In genomic region chr16:29012913-29013641, GRCh38 we compare ENCODE assay signal across 15 cellular contexts. TPM values are rescaled to one million over a fixed set of nuclear protein-coding genes. Genes with fewer than 3 reads are reported as not detected.
DNase-seq lines count a peak whose midpoint lies in the region; ATAC-seq, FAIRE-seq and TF ChIP-seq lines count a peak whose summit lies in the region.
"Had no signal": no experiment of that assay in that cellular context is flagged by ENCODE, and none has a peak within 500 bp of the region (broad histone marks: within the 10 kb centered on the region; RNA-seq: fewer than 3 reads in every experiment).

No MANE protein-coding gene starts in this region.

- H2AFZ ChIP-seq in H1 (ENCODE audit: low read length) (peak overlapping the region; percentile 70; the same call in 1 of the 2 replicates), neuronal stem cell (ENCODE audit: low read length) (no peak overlapping the region)

- H2BK20ac ChIP-seq in H1 (ENCODE audit: low read length), result no peak overlapping the region

- H3K79me2 ChIP-seq in H1 (ENCODE audit: control insufficient read depth in 1 of 2, insufficient read depth in 2 of 2, low read length in 2 of 2), result no peaks in the 10 kb centered on the region

- H3K9me3 Mint-ChIP-seq in CD8-positive, alpha-beta T cell, result no peaks in the 10 kb centered on the region
- H3K9me3 Mint-ChIP-seq in activated CD4-positive, alpha-beta memory T cell treated with anti-CD3 and anti-CD28 coated beads, Interleukin-2, amount 10 ng/mL, durations not matched to agents 7 days and 5 days, result no peaks in the 10 kb centered on the region

- H2BK15ac ChIP-seq in H1 (ENCODE audit: low read length) (no peak overlapping the region), neuronal stem cell (ENCODE audit: low read length) (no peak overlapping the region)

- H3K4ac ChIP-seq in H1 (replicated peaks; ENCODE audit: insufficient read length, low read depth, low read length) (no peak overlapping the region), neuronal stem cell (ENCODE audit: low read length) (no peak overlapping the region)

- H3K56ac ChIP-seq in H1 (replicated peaks; ENCODE audit: insufficient read length, low read depth, low read length), result no peak overlapping the region

- no peaks in the 10 kb centered on the region for H4K20me1 ChIP-seq in BLaER1 treated with 17β-estradiol and CSF1 and Interleukin-3, amounts not matched to agents 10 nM and 100 nM
- no peaks in the 10 kb centered on the region for H4K20me1 ChIP-seq in H1 (replicated peaks in 1 of 2; ENCODE audit: control insufficient read depth in 1 of 2, insufficient read depth in 2 of 2, low read length in 2 of 2)
- H4K20me1 ChIP-seq: BLaER1 had no signal

- H3K4me3 ChIP-seq in BLaER1 treated with 17β-estradiol and CSF1 and Interleukin-3, amounts not matched to agents 10 nM and 100 nM, result no peak overlapping the region
- no peak overlapping the region for H3K4me3 ChIP-seq in CD8-positive, alpha-beta T cell (ENCODE audit: low read depth, low read length)
- H3K4me3 ChIP-seq in H1 (ENCODE audit: extremely low read depth in 1 of 4, insufficient read depth in 2 of 4, low read depth in 3 of 4, low read length in 4 of 4) (no peak overlapping the region), H7 (ENCODE audit: insufficient read depth, low read depth, low read length) (no peak overlapping the region), vagina (no peak overlapping the region), neuronal stem cell (ENCODE audit: low read length in 2 of 2) (no peak overlapping the region)
- H3K4me3 ChIP-seq: BLaER1, colonic mucosa, tibial artery had no signal

- WGBS in H1 (ENCODE audit: extremely low coverage in 1 of 2, insufficient coverage in 1 of 2, insufficient read length in 1 of 2, insufficient replicate concordance in 2 of 2, low coverage in 1 of 2, low lambda C conversion rate in 2 of 2, missing lambda C conversion rate in 1 of 2), 2 experiments, result 85% methylated on average over 11 of the region's 11 CpGs; no CpG with 5 or more reads in 1 of the 2 experiments
- WGBS in neuronal stem cell (ENCODE audit: extremely low coverage in 2 of 2, insufficient read length in 2 of 2, insufficient replicate concordance in 1 of 2), 2 donors, result no CpG with 5 or more reads among the region's 11 CpGs

- H3K23ac ChIP-seq in H1 (ENCODE audit: insufficient read length) (no peak overlapping the region), neuronal stem cell (ENCODE audit: low read depth, low read length, poor library complexity) (no peak overlapping the region)

- H4K8ac ChIP-seq in H1 (ENCODE audit: extremely low read depth, insufficient read depth, low read length) (no peak overlapping the region), neuronal stem cell (ENCODE audit: low read depth, low read length) (no peak overlapping the region)

- H3K27me3 ChIP-seq in BLaER1 treated with 17β-estradiol and CSF1 and Interleukin-3, amounts not matched to agents 10 nM and 100 nM, result no peaks in the 10 kb centered on the region
- no peaks in the 10 kb centered on the region for H3K27me3 ChIP-seq in CD8-positive, alpha-beta T cell (ENCODE audit: insufficient read depth, low read length)
- H3K27me3 ChIP-seq in H1 (replicated peaks in 1 of 4; ENCODE audit: control insufficient read depth in 3 of 4, extremely low read depth in 1 of 4, insufficient read depth in 3 of 4, low read length in 3 of 4) (no peaks in the 10 kb centered on the region), H7 (ENCODE audit: control insufficient read depth, insufficient read depth, low read length) (no peaks in the 10 kb centered on the region), vagina (no peaks in the 10 kb centered on the region), neuronal stem cell (ENCODE audit: control insufficient read depth in 3 of 3, insufficient read depth in 3 of 3, low read depth in 1 of 3, low read length in 3 of 3) (peaks cover 0 to 2% (median 0%) of the 10 kb centered on the region in 3 experiments)
- H3K27me3 ChIP-seq: BLaER1, colonic mucosa had no signal

- no peaks in the 10 kb centered on the region for H3K36me3 ChIP-seq in BLaER1 treated with 17β-estradiol and CSF1 and Interleukin-3, amounts not matched to agents 10 nM and 100 nM
- H3K36me3 ChIP-seq in CD8-positive, alpha-beta T cell (ENCODE audit: insufficient read depth, low read length), result no peaks in the 10 kb centered on the region
- H3K36me3 ChIP-seq in H1 (ENCODE audit: control insufficient read depth in 2 of 4, insufficient read depth in 4 of 4, low read length in 3 of 4) (no peaks in the 10 kb centered on the region), H7 (replicated peaks; ENCODE audit: control insufficient read depth, insufficient read depth, low read length) (no peaks in the 10 kb centered on the region), vagina (no peaks in the 10 kb centered on the region), neuronal stem cell (replicated peaks in 1 of 2; ENCODE audit: control insufficient read depth in 2 of 2, insufficient read depth in 2 of 2, low read length in 2 of 2) (no peaks in the 10 kb centered on the region)
- H3K36me3 ChIP-seq: BLaER1, colonic mucosa, tibial artery had no signal

- POLR2A ChIA-PET in CD8-positive, alpha-beta T cell (lab: Charles Lee), result interaction anchor here (0.6 to 4.0 kb wide), 6 partner anchors 8 to 39 kb away, joined by 4 to 24 read pairs (median 6); partner anchors contain the start of gene SPNS1
- POLR2A ChIA-PET in activated CD4-positive, alpha-beta memory T cell treated with anti-CD3 and anti-CD28 coated beads, Interleukin-2, amount 10 ng/mL, durations not matched to agents 7 days and 5 days (lab: Charles Lee), result interaction anchor here (1.0 to 1.3 kb wide), 2 partner anchors 16 to 26 kb away, joined by 3 to 4 read pairs; no protein-coding TSS in a partner anchor
- POLR2A ChIA-PET in H1 (lab: Charles Lee; ENCODE audit: partially characterized antibody), result interaction anchor here (0.6 kb wide), 1 partner anchor 21 kb away, joined by 3 read pairs; no protein-coding TSS in a partner anchor

- peak overlapping the region; percentile 33 for H3K4me3 Mint-ChIP-seq in CD8-positive, alpha-beta T cell
- no peak overlapping the region for H3K4me3 Mint-ChIP-seq in activated CD4-positive, alpha-beta memory T cell treated with anti-CD3 and anti-CD28 coated beads, Interleukin-2, amount 10 ng/mL, durations not matched to agents 7 days and 5 days

- H2BK5ac ChIP-seq in H1 (ENCODE audit: low read depth, low read length) (no peak overlapping the region), neuronal stem cell (ENCODE audit: low read length) (no peak overlapping the region)

- no peak for TF ChIP-seq CTCF in CD8-positive, alpha-beta T cell (IDR thresholded peaks at IDR 0.05)
- TF ChIP-seq CTCF in H1 (IDR thresholded peaks at IDR 0.05; ENCODE audit: control extremely low read depth in 1 of 3, insufficient read depth in 1 of 3, low read depth in 1 of 3, low read length in 3 of 3) (no peak), D721Med (IDR thresholded peaks at IDR 0.05; ENCODE audit: insufficient read depth, missing control alignments) (no peak), vagina (IDR thresholded peaks at IDR 0.05) (no peak)

- H3K27ac Mint-ChIP-seq in CD8-positive, alpha-beta T cell, result peak overlapping the region; percentile 95
- peak overlapping the region; percentile 85 for H3K27ac Mint-ChIP-seq in activated CD4-positive, alpha-beta memory T cell treated with anti-CD3 and anti-CD28 coated beads, Interleukin-2, amount 10 ng/mL, durations not matched to agents 7 days and 5 days
- H3K27ac Mint-ChIP-seq: progenitor cell of endocrine pancreas had no signal

- H4K5ac ChIP-seq in H1 (ENCODE audit: insufficient read length, low read depth, low read length), result no peak overlapping the region

- H3K4me1 ChIP-seq in BLaER1 treated with 17β-estradiol and CSF1 and Interleukin-3, amounts not matched to agents 10 nM and 100 nM, result peaks cover 17 to 68% (median 31%) of the 10 kb centered on the region in 10 experiments
- peaks cover 59% of the 10 kb centered on the region for H3K4me1 ChIP-seq in CD8-positive, alpha-beta T cell (ENCODE audit: insufficient read depth, low read length)
- H3K4me1 ChIP-seq in H1 (replicated peaks in 1 of 4; ENCODE audit: control insufficient read depth in 3 of 4, insufficient read depth in 4 of 4, low read length in 3 of 4) (peaks cover 0 to 1% (median 0%) of the 10 kb centered on the region in 4 experiments; a peak in 2 of 7 replicates), vagina (peaks cover 12% of the 10 kb centered on the region), neuronal stem cell (ENCODE audit: control insufficient read depth in 2 of 2, insufficient read depth in 1 of 2, low read depth in 1 of 2, low read length in 2 of 2) (no peaks in the 10 kb centered on the region)
- H3K4me1 ChIP-seq: colonic mucosa, tibial artery had no signal

- ATAC-seq in CD8-positive, alpha-beta T cell, result peak; percentile 70

- TF ChIP-seq EP300 in H1 (IDR thresholded peaks at IDR 0.05; ENCODE audit: borderline replicate concordance in 1 of 2, low read depth in 2 of 2, low read length in 2 of 2), result no peak

- H4K91ac ChIP-seq in H1 (replicated peaks; ENCODE audit: insufficient read length, low read length), result no peak overlapping the region
- H4K91ac ChIP-seq in neuronal stem cell (ENCODE audit: low read depth, low read length, poor library complexity), result no peak overlapping the region

- intact Hi-C loops in CD8-positive, alpha-beta T cell (cut with DNase I, micrococcal nuclease), result loop anchor here in 1 of 2 experiments (1.0 to 2.0 kb wide), 2 partner anchors 16 to 28 kb away; partner anchors contain the start of gene LAT
- intact Hi-C loops in vagina (cut with DNase I), result no loop called here

- no peaks in the 10 kb centered on the region for H3K9me3 ChIP-seq in BLaER1 treated with 17β-estradiol and CSF1 and Interleukin-3, amounts not matched to agents 10 nM and 100 nM (replicated peaks in 1 of 11)
- no peaks in the 10 kb centered on the region for H3K9me3 ChIP-seq in CD8-positive, alpha-beta T cell (ENCODE audit: low read length)
- H3K9me3 ChIP-seq in H1 (ENCODE audit: insufficient read depth in 2 of 2, low read depth in 1 of 2, low read length in 1 of 2) (no peaks in the 10 kb centered on the region), vagina (no peaks in the 10 kb centered on the region), neuronal stem cell (replicated peaks in 1 of 2; ENCODE audit: control insufficient read depth in 2 of 2, insufficient read depth in 1 of 2, low read depth in 1 of 2, low read length in 2 of 2) (no peaks in the 10 kb centered on the region)
- H3K9me3 ChIP-seq: BLaER1, colonic mucosa, tibial artery had no signal

- H3K27me3 Mint-ChIP-seq in CD8-positive, alpha-beta T cell (ENCODE audit: low read depth), result no peaks in the 10 kb centered on the region
- H3K27me3 Mint-ChIP-seq in activated CD4-positive, alpha-beta memory T cell treated with anti-CD3 and anti-CD28 coated beads, Interleukin-2, amount 10 ng/mL, durations not matched to agents 7 days and 5 days, result no peaks in the 10 kb centered on the region

- FAIRE-seq in H1 (lab: Jason Lieb, UNC), result no peak
- no peak for FAIRE-seq in D721Med (lab: Jason Lieb, UNC)

- H3K14ac ChIP-seq in H1 (ENCODE audit: insufficient read length) (no peak overlapping the region), neuronal stem cell (ENCODE audit: low read length) (no peak overlapping the region)

- peak overlapping the region in 7 of 11 experiments; percentile 3 to 63 (median 42); a peak in 11 of 22 replicates for H3K4me2 ChIP-seq in BLaER1 treated with 17β-estradiol and CSF1 and Interleukin-3, amounts not matched to agents 10 nM and 100 nM
- H3K4me2 ChIP-seq in H1 (ENCODE audit: insufficient read depth in 1 of 2, low read depth in 2 of 2, low read length in 2 of 2) (no peak overlapping the region), neuronal stem cell (ENCODE audit: insufficient read depth, low read length, poor library complexity, severe bottlenecking) (no peak overlapping the region)
- H3K4me2 ChIP-seq: BLaER1 had no signal

- TF ChIP-seq POLR2A in H1 (IDR thresholded peaks at IDR 0.05; ENCODE audit: control extremely low read depth in 1 of 2, low read depth in 2 of 2, low read length in 2 of 2), result no peak
- TF ChIP-seq POLR2A in vagina (IDR thresholded peaks at IDR 0.05), result no peak

- H2AK5ac ChIP-seq in H1 (ENCODE audit: low read depth, low read length), result no peak overlapping the region
- H2AK5ac ChIP-seq in neuronal stem cell (ENCODE audit: low read depth, low read length), result no peak overlapping the region

- H2BK120ac ChIP-seq in H1 (replicated peaks; ENCODE audit: low read depth, low read length) (no peak overlapping the region), neuronal stem cell (ENCODE audit: low read depth, low read length) (no peak overlapping the region)

- peak in 3 of 7 experiments; percentile 48 to 71 (median 60) for DNase-seq in CD8-positive, alpha-beta T cell
- DNase-seq in activated CD4-positive, alpha-beta memory T cell treated with anti-CD3 and anti-CD28 coated beads, Interleukin-2, amount 10 ng/mL, durations not matched to agents 7 days and 5 days, result no peak
- no peak for DNase-seq in H1 (ENCODE audit: low read depth in 1 of 2, low spot score in 2 of 2)
- no peak for DNase-seq in H7
- DNase-seq in D721Med (ENCODE audit: insufficient read length, low spot score), result no peak
- no peak for DNase-seq in vagina (ENCODE audit: extremely low spot score in 2 of 2)
- DNase-seq in neuronal stem cell (ENCODE audit: low spot score), result no peak
- DNase-seq: activated CD4-positive, alpha-beta T cell treated with anti-CD3 and anti-CD28 coated beads, Interleukin-2, amount 50 U/mL, for 48 hours; colonic mucosa; NCI-H2029 treated with DMSO at 0.1 percent for 48 hours; NCI-H526; tibial artery had no signal

- H3K18ac ChIP-seq in H1 (ENCODE audit: extremely low read depth, low read length) (no peak overlapping the region), neuronal stem cell (ENCODE audit: low read length) (no peak overlapping the region)

- CTCF ChIA-PET in CD8-positive, alpha-beta T cell (lab: Charles Lee), result interaction anchor here (0.7 to 1.0 kb wide), 2 partner anchors 9 to 25 kb away, joined by 3 read pairs; no protein-coding TSS in a partner anchor
- CTCF ChIA-PET in activated CD4-positive, alpha-beta memory T cell treated with anti-CD3 and anti-CD28 coated beads, Interleukin-2, amount 10 ng/mL, durations not matched to agents 7 days and 5 days (lab: Charles Lee), result interaction anchor here (1.2 kb wide), 1 partner anchor 12 kb away, joined by 3 read pairs; no protein-coding TSS in a partner anchor
- CTCF ChIA-PET in H1 (lab: Charles Lee; ENCODE audit: partially characterized antibody), result interaction anchor here (0.6 kb wide), 1 partner anchor 8 kb away, joined by 5 read pairs; no protein-coding TSS in a partner anchor

- TF ChIP-seq RAD21 in H1 (IDR thresholded peaks at IDR 0.05 in 1 of 2, conservative IDR thresholded peaks at IDR 0.05 in 1 of 2; ENCODE audit: low read depth in 2 of 2, low read length in 2 of 2), result no peak

- H3K23me2 ChIP-seq in H1 (ENCODE audit: low read depth, low read length), result peaks cover 2% of the 10 kb centered on the region; the same call in 1 of the 2 replicates

- H2BK12ac ChIP-seq in H1 (ENCODE audit: low read depth, low read length) (no peak overlapping the region), neuronal stem cell (ENCODE audit: low read length) (no peak overlapping the region)

- peak overlapping the region in 7 of 11 experiments; percentile 7 to 70 (median 45); a peak in 10 of 22 replicates for H3K27ac ChIP-seq in BLaER1 treated with 17β-estradiol and CSF1 and Interleukin-3, amounts not matched to agents 10 nM and 100 nM
- H3K27ac ChIP-seq in CD8-positive, alpha-beta T cell (ENCODE audit: low read depth, low read length), result no peak overlapping the region
- H3K27ac ChIP-seq in H1 (ENCODE audit: low read depth, low read length) (no peak overlapping the region), vagina (no peak overlapping the region), neuronal stem cell (replicated peaks; ENCODE audit: low read length) (no peak overlapping the region)
- H3K27ac ChIP-seq: BLaER1, colonic mucosa, tibial artery had no signal

- H3K9ac ChIP-seq in BLaER1 treated with 17β-estradiol and CSF1 and Interleukin-3, amounts not matched to agents 10 nM and 100 nM, result peak overlapping the region in 1 of 11 experiments; percentile 30; a peak in 1 of 22 replicates
- H3K9ac ChIP-seq in H1 (replicated peaks in 1 of 4; ENCODE audit: extremely low read depth in 1 of 4, low read depth in 3 of 4, low read length in 3 of 4), result no peak overlapping the region
- no peak overlapping the region for H3K9ac ChIP-seq in neuronal stem cell (ENCODE audit: low read depth, low read length, poor library complexity)
- H3K9ac ChIP-seq: BLaER1 had no signal

- H3K79me1 ChIP-seq in H1 (ENCODE audit: low read depth, low read length) (no peaks in the 10 kb centered on the region), neuronal stem cell (ENCODE audit: low read depth, low read length) (peaks cover 5% of the 10 kb centered on the region)

- H3K4me1 Mint-ChIP-seq in CD8-positive, alpha-beta T cell (ENCODE audit: low read depth), result peaks cover 50% of the 10 kb centered on the region
- peaks cover 46% of the 10 kb centered on the region for H3K4me1 Mint-ChIP-seq in activated CD4-positive, alpha-beta memory T cell treated with anti-CD3 and anti-CD28 coated beads, Interleukin-2, amount 10 ng/mL, durations not matched to agents 7 days and 5 days

- H3K36me3 Mint-ChIP-seq in CD8-positive, alpha-beta T cell, result no peaks in the 10 kb centered on the region
- H3K36me3 Mint-ChIP-seq in activated CD4-positive, alpha-beta memory T cell treated with anti-CD3 and anti-CD28 coated beads, Interleukin-2, amount 10 ng/mL, durations not matched to agents 7 days and 5 days (ENCODE audit: low read depth), result no peaks in the 10 kb centered on the region

RNA-seq across cellular contexts. Expression of gene LAT, which starts 28.2 kb away (rescaled TPM):
- 100 to 1,000 TPM; 175 to 176 TPM for total RNA-seq in CD8-positive, alpha-beta T cell
- 100 to 1,000 TPM; 333 to 341 TPM for total RNA-seq in activated CD4-positive, alpha-beta memory T cell treated with anti-CD3 and anti-CD28 coated beads, Interleukin-2, amount 10 ng/mL, durations not matched to agents 7 days and 5 days
- 2.7 and 3.0 TPM in 2 replicates for total RNA-seq in H1 (2021; fragmentation: NEBNext Ultra II Directional; extraction: Animal tissue kit (Norgen Biotek cat#: 25700))
- 3.4 and 6.9 TPM in 2 replicates for polyA plus RNA-seq in H1 (2011; rRNA removed)
- 3.8 TPM for polyA plus RNA-seq in H1 (2011; cell fraction: cytosol; rRNA removed)
- 37.5 TPM for polyA plus RNA-seq in H1 (2011; cell fraction: nucleus; rRNA removed)
- 5.0 to 7.0 TPM (median 5.7 TPM) in 4 replicates for polyA plus RNA-seq in H1 (2012, experiment 1 of 2)
- polyA plus RNA-seq in H1 (2012, experiment 2 of 2), result 4.2 TPM
- 3.2 TPM for polyA plus RNA-seq in H1 (2013, experiment 1 of 2)
- polyA plus RNA-seq in H1 (2013, experiment 2 of 2), result 2.6 TPM
- polyA minus RNA-seq in H1 (2011; rRNA and poly(A)+ RNA removed), result 0.85 and 1.7 TPM in 2 replicates
- not detected for polyA minus RNA-seq in H1 (2011; cell fraction: cytosol; rRNA and poly(A)+ RNA removed)
- polyA minus RNA-seq in H1 (2011; cell fraction: nucleus; rRNA and poly(A)+ RNA removed), result 2.9 TPM
- total RNA-seq in H7 (2014; rRNA removed; shearing (Covaris generic)), result 0.74 and 1.5 TPM in 2 replicates
- total RNA-seq in vagina, result 4.7 TPM
- polyA plus RNA-seq in neuronal stem cell (2013, experiment 1 of 2), result 1.8 TPM
- polyA plus RNA-seq in neuronal stem cell (2013, experiment 2 of 2), result 1.7 TPM

RNA-seq across cellular contexts. Expression of gene SPNS1, which starts 38.5 kb away (rescaled TPM):
- total RNA-seq in CD8-positive, alpha-beta T cell, result 10 to 100 TPM; 31.7 to 31.8 TPM
- 10 to 100 TPM; 20.6 to 24.7 TPM for total RNA-seq in activated CD4-positive, alpha-beta memory T cell treated with anti-CD3 and anti-CD28 coated beads, Interleukin-2, amount 10 ng/mL, durations not matched to agents 7 days and 5 days
- total RNA-seq in H1 (2021; fragmentation: NEBNext Ultra II Directional; extraction: Animal tissue kit (Norgen Biotek cat#: 25700)), result 48.8 and 49.7 TPM in 2 replicates
- polyA plus RNA-seq in H1 (2011; rRNA removed), result 66.9 and 124 TPM in 2 replicates
- 46.9 TPM for polyA plus RNA-seq in H1 (2011; cell fraction: cytosol; rRNA removed)
- polyA plus RNA-seq in H1 (2011; cell fraction: nucleus; rRNA removed), result 99.1 TPM
- polyA plus RNA-seq in H1 (2012, experiment 1 of 2), result 39.9 to 59.4 TPM (median 47.8 TPM) in 4 replicates
- 68.0 TPM for polyA plus RNA-seq in H1 (2012, experiment 2 of 2)
- 48.1 TPM for polyA plus RNA-seq in H1 (2013, experiment 1 of 2)
- polyA plus RNA-seq in H1 (2013, experiment 2 of 2), result 54.5 TPM
- 38.1 and 58.7 TPM in 2 replicates for polyA minus RNA-seq in H1 (2011; rRNA and poly(A)+ RNA removed)
- polyA minus RNA-seq in H1 (2011; cell fraction: cytosol; rRNA and poly(A)+ RNA removed), result 38.8 TPM
- 22.0 TPM for polyA minus RNA-seq in H1 (2011; cell fraction: nucleus; rRNA and poly(A)+ RNA removed)
- total RNA-seq in H7 (2014; rRNA removed; shearing (Covaris generic)), result 58.6 and 65.3 TPM in 2 replicates
- total RNA-seq in vagina, result 29.0 TPM
- 21.5 TPM for polyA plus RNA-seq in neuronal stem cell (2013, experiment 1 of 2)
- 21.8 TPM for polyA plus RNA-seq in neuronal stem cell (2013, experiment 2 of 2)

Comparison
In these comparisons a context has a peak if more than half of its experiments do, and no peak if none do; other contexts are left out.
1. H3K27ac ChIP-seq: peak in BLaER1 treated with 17β-estradiol and CSF1 and Interleukin-3, amounts not matched to agents 10 nM and 100 nM (7 of 11); none in CD8-positive, alpha-beta T cell (single experiment), H1 (single experiment), vagina (single experiment) and neuronal stem cell (single experiment).
2. H3K4me2 ChIP-seq: peak in BLaER1 treated with 17β-estradiol and CSF1 and Interleukin-3, amounts not matched to agents 10 nM and 100 nM (7 of 11); none in H1 (0 of 2) and neuronal stem cell (single experiment).
3. RNA of gene LAT, which starts 28.2 kb away (total RNA-seq): 333 to 341 TPM in activated CD4-positive, alpha-beta memory T cell treated with anti-CD3 and anti-CD28 coated beads, Interleukin-2, amount 10 ng/mL, durations not matched to agents 7 days and 5 days and 175 to 176 TPM in CD8-positive, alpha-beta T cell; 4.7 TPM in vagina (single experiment), 2.7 to 3.0 TPM in H1 and 0.74 to 1.5 TPM in H7; every median in the first group is over 10 times any median in the second.